10 cellular contexts compared by ENCODE assay signal in the genomic region with DNA sequence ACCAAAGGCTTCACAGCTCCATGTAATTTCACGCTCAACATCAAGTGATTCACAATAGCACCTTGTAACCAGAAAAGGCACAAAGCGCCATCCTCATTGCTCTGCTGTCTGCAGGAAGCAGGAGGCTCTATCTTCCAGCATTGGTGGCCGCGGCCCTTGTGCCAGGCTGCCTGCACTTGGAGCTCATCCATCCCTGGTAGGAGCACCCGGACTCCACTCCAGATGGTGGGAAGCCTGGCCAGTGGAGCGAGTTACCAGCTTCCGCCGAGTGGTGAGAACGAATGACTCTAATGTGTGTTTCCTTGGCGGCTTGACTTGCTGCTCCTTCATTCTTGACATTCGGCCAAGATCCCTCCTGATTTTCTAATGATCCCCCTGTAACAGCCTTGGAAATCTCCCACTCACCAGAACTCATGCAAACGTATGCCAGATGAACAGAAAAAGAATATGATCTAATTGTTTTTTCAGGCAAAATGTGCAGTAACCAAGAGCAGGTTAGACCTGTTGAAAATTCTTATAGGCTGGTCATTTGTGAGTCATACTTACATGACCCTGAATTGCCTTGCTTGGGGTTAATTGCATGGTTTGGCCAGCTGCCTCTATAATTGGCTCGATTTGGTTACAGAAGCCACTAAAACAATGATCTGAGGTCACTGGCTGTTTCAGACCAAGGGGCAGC.
DNase-seq lines count a peak whose midpoint lies in the region; ATAC-seq and TF ChIP-seq lines count a peak whose summit lies in the region.
"Had no signal": no experiment of that assay in that cellular context is flagged by ENCODE, and none has a peak within 500 bp of the region (broad histone marks: within the 10 kb centered on the region; RNA-seq: fewer than 3 reads in every experiment).

No MANE protein-coding gene starts in this region.

- peak overlapping the region in 2 of 4 donors; percentile 55 to 58 for H3K27ac ChIP-seq in body of pancreas
- H3K27ac ChIP-seq: BLaER1 treated with 17β-estradiol and CSF1 and Interleukin-3, amounts not matched to agents 10 nM and 100 nM had no signal

- DNase-seq in Right ventricle myocardium superior, result no peak
- DNase-seq in cardiac septum (ENCODE audit: low spot score), result no peak
- peak; percentile 17 to 42 (median 29) for DNase-seq in body of pancreas
- peak; percentile 34 for DNase-seq in left kidney (ENCODE audit: low read depth, low spot score)
- no peak for DNase-seq in amniotic stem cell (lab: John Stamatoyannopoulos, UW)
- DNase-seq: activated gamma-delta T cell treated with Interleukin-2 at 50 U/mL for 16 hours had no signal

- TF ChIP-seq CTCF in body of pancreas (IDR thresholded peaks at IDR 0.05), result no peak

- TF ChIP-seq POLR2A in body of pancreas (IDR thresholded peaks at IDR 0.05), result no peak

- H3K4me3 Mint-ChIP-seq in activated T-helper 17 cell treated with anti-CD3 and anti-CD28 coated beads, Interleukin-2, amount 50 U/mL, for 72 hours, result no peak overlapping the region

- H3K27me3 Mint-ChIP-seq in activated T-helper 17 cell treated with anti-CD3 and anti-CD28 coated beads, Interleukin-2, amount 50 U/mL, for 72 hours, result peaks cover 16% of the 10 kb centered on the region

- peaks cover 10% of the 10 kb centered on the region for H3K4me1 ChIP-seq in body of pancreas

- no peaks in the 10 kb centered on the region for H3K36me3 ChIP-seq in body of pancreas (replicated peaks in 1 of 2; ENCODE audit: insufficient read depth in 1 of 2, low read depth in 2 of 2)
- H3K36me3 ChIP-seq: BLaER1 treated with 17β-estradiol and CSF1 and Interleukin-3, amounts not matched to agents 10 nM and 100 nM had no signal

- no peak overlapping the region for H3K4me3 ChIP-seq in body of pancreas
- H3K4me3 ChIP-seq: BLaER1 treated with 17β-estradiol and CSF1 and Interleukin-3, amounts not matched to agents 10 nM and 100 nM had no signal

- no peak overlapping the region for H3K27ac Mint-ChIP-seq in activated T-helper 17 cell treated with anti-CD3 and anti-CD28 coated beads, Interleukin-2, amount 50 U/mL, for 72 hours

- H3K9me3 Mint-ChIP-seq in activated T-helper 17 cell treated with anti-CD3 and anti-CD28 coated beads, Interleukin-2, amount 50 U/mL, for 72 hours, result no peaks in the 10 kb centered on the region

- WGBS in body of pancreas, 2 donors, result 33 to 48% methylated on average over 7 to 13 of the region's 13 CpGs

- H3K4me1 Mint-ChIP-seq in activated T-helper 17 cell treated with anti-CD3 and anti-CD28 coated beads, Interleukin-2, amount 50 U/mL, for 72 hours, result no peaks in the 10 kb centered on the region

- ATAC-seq in Right ventricle myocardium superior (ENCODE audit: poor library complexity) (peak; percentile 7), body of pancreas (peak; percentile 80), GM21825 (IDR thresholded peaks at IDR 0.05; ENCODE audit: unreplicated experiment) (no peak), GM18867 (IDR thresholded peaks at IDR 0.05; ENCODE audit: unreplicated experiment) (no peak)
- ATAC-seq in activated T-helper 17 cell treated with anti-CD3 and anti-CD28 coated beads, Interleukin-2, amount 50 U/mL, for 72 hours (replicated peaks), result no peak

- H3K9me3 ChIP-seq in body of pancreas, result no peaks in the 10 kb centered on the region
- H3K9me3 ChIP-seq: BLaER1 treated with 17β-estradiol and CSF1 and Interleukin-3, amounts not matched to agents 10 nM and 100 nM had no signal

- no peaks in the 10 kb centered on the region for H3K36me3 Mint-ChIP-seq in activated T-helper 17 cell treated with anti-CD3 and anti-CD28 coated beads, Interleukin-2, amount 50 U/mL, for 72 hours (ENCODE audit: low read depth)

- intact Hi-C loops in Right ventricle myocardium superior (cut with DNase I), result no loop called here
- intact Hi-C loops in cardiac septum (cut with DNase I), result no loop called here
- intact Hi-C loops in body of pancreas (cut with DNase I), result no loop called here

- H3K27me3 ChIP-seq in body of pancreas, result no peaks in the 10 kb centered on the region

Comparison
In these comparisons a context has a peak if more than half of its experiments do, and no peak if none do; other contexts are left out.
1. ATAC-seq: peak in Right ventricle myocardium superior (single experiment) and body of pancreas (single experiment); none in activated T-helper 17 cell treated with anti-CD3 and anti-CD28 coated beads, Interleukin-2, amount 50 U/mL, for 72 hours (single experiment), GM21825 (single experiment) and GM18867 (single experiment).
2. DNase-seq: peak in body of pancreas (4 of 4) and left kidney (single experiment); none in Right ventricle myocardium superior (single experiment), cardiac septum (single experiment) and amniotic stem cell (single experiment).